ENCODE assay signal across 9 cellular contexts in the genomic region with DNA sequence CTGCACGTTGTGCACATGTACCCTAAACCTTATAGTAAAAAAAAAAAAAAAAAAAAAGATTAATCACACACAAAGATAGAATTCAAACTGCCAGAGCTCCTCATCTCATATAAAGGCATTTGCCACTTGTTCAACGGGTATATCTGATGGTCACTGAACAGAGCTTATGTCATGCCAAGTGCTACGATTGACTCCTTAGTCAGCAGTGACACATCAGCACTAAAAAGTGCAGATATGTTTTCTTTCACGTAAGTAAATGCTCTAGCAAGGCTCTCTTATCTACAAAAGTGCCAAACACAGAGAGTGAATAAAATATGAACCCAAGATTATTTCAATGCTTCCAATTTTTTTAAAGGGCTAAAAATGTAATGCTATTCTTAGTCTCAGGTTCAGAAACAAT. TPM values are rescaled to one million over a fixed set of nuclear protein-coding genes. Genes with fewer than 3 reads are reported as not detected.
DNase-seq lines count a peak whose midpoint lies in the region; ATAC-seq and TF ChIP-seq lines count a peak whose summit lies in the region.
"Had no signal": no experiment of that assay in that cellular context is flagged by ENCODE, and none has a peak within 500 bp of the region (broad histone marks: within the 10 kb centered on the region; RNA-seq: fewer than 3 reads in every experiment).

No MANE protein-coding gene starts in this region.

- H4K20me1 ChIP-seq in DND-41 (ENCODE audit: insufficient read depth, low read length) = peaks cover 10% of the 10 kb centered on the region; the same call in 1 of the 2 replicates

- peaks cover 38% of the 10 kb centered on the region for H3K79me2 ChIP-seq in DND-41 (ENCODE audit: insufficient read depth, low read length)

- WGBS in stomach, 5 donors = 3 to 5% (median 3%) methylated on average over 4 of the region's 4 CpGs

- DNase-seq in DND-41 = no peak
- peak; percentile 18 for DNase-seq in KBM-7
- DNase-seq in adipocyte (ENCODE audit: low read depth) = peak; percentile 70
- peak; percentile 32 for DNase-seq in inferior parietal cortex (ENCODE audit: extremely low spot score)
- DNase-seq in stomach = no peak
- no peak for DNase-seq in DMS79 (lab: John Stamatoyannopoulos, UW)
- DNase-seq in NCI-H524 (lab: John Stamatoyannopoulos, UW) = no peak
- no peak for DNase-seq in NCI-H774 (lab: John Stamatoyannopoulos, UW)

- ATAC-seq in DND-41 (ENCODE audit: insufficient read depth, low read depth) = no peak

- no peak for TF ChIP-seq EP300 in stomach (IDR thresholded peaks at IDR 0.05)

- H3K27ac ChIP-seq in DND-41 (ENCODE audit: low read length) (peak overlapping the region; percentile 83), stomach (peak overlapping the region in 4 of 5 donors; percentile 90 to 94 (median 92))

- no peaks in the 10 kb centered on the region for H3K9me3 ChIP-seq in DND-41 (ENCODE audit: insufficient read depth, low read length, severe bottlenecking)
- no peaks in the 10 kb centered on the region for H3K9me3 ChIP-seq in adipocyte (ENCODE audit: control insufficient read depth, low read length)
- no peaks in the 10 kb centered on the region for H3K9me3 ChIP-seq in stomach

- H3K36me3 ChIP-seq in DND-41 (ENCODE audit: insufficient read depth, low read length) (peaks cover 38% of the 10 kb centered on the region), adipocyte (ENCODE audit: control insufficient read depth, insufficient read depth, low read length, severe bottlenecking) (peaks cover 26% of the 10 kb centered on the region), stomach (peaks cover 8 to 30% (median 28%) of the 10 kb centered on the region in 4 donors)

- H3K27me3 ChIP-seq in DND-41 (ENCODE audit: insufficient read depth, low read length, poor library complexity) (peaks cover 8% of the 10 kb centered on the region), adipocyte (replicated peaks; ENCODE audit: control insufficient read depth, insufficient read depth, low read length) (no peaks in the 10 kb centered on the region), stomach (no peaks in the 10 kb centered on the region)

- in situ Hi-C loops in KBM-7 (cut with MboI; ENCODE audit: low pct_unique_long_range_greater_than_20kb, low sequenced_read_pairs) = no loop called here

- peak overlapping the region; percentile 70 for H3K4me2 ChIP-seq in DND-41 (ENCODE audit: insufficient read depth, low read length)

- no peak overlapping the region; the same call in 1 of the 2 replicates for H2AFZ ChIP-seq in DND-41 (ENCODE audit: low read depth, low read length)

- peaks cover 29% of the 10 kb centered on the region for H3K4me1 ChIP-seq in DND-41 (ENCODE audit: insufficient read depth, low read length)
- peaks cover 27% of the 10 kb centered on the region for H3K4me1 ChIP-seq in adipocyte (ENCODE audit: control insufficient read depth, insufficient read depth, low read length)
- peaks cover 0 to 54% (median 25%) of the 10 kb centered on the region in 4 donors for H3K4me1 ChIP-seq in stomach

- H3K9ac ChIP-seq in DND-41 (ENCODE audit: low read depth, low read length) (peak overlapping the region; percentile 85), adipocyte (ENCODE audit: low read length) (peak overlapping the region; percentile 99)

- no peak for TF ChIP-seq POLR2A in stomach (IDR thresholded peaks at IDR 0.05)

- H3K4me3 ChIP-seq in DND-41 (ENCODE audit: low read depth in 1 of 2, low read length in 2 of 2) (peak overlapping the region; percentile 80 to 95), adipocyte (ENCODE audit: low read length) (peak overlapping the region; percentile 100), stomach (peak overlapping the region; percentile 65 to 95 (median 89))

- no peak for TF ChIP-seq CTCF in DND-41 (IDR thresholded peaks at IDR 0.05; ENCODE audit: borderline replicate concordance, extremely low read depth, low read length, poor library complexity, severe bottlenecking)
- TF ChIP-seq CTCF in stomach (IDR thresholded peaks at IDR 0.05) = no peak

- intact Hi-C loops in stomach (cut with DNase I; ENCODE audit: low total_unique reads) = no loop called here

RNA-seq across cellular contexts. Expression of a gene that starts 1.1 kb away (rescaled TPM):
- 100 to 1,000 TPM in 1 of 5 donors, 10 to 100 TPM in 4; 13.9 to 258 (median 44.2) TPM for total RNA-seq in stomach
- polyA plus RNA-seq in stomach = 10 to 100 TPM in 2 of 3 donors, 1 to 10 TPM in 1; 9.9 to 17.1 (median 14.6) TPM

RNA-seq across cellular contexts. Expression of a gene that starts 39.5 kb away (rescaled TPM):
- not detected for total RNA-seq in stomach
- polyA plus RNA-seq in stomach = not detected
- total RNA-seq: activated CD8-positive, alpha-beta memory T cell treated with anti-CD3 and anti-CD28 coated beads for 36 hours had no signal

Comparison
In these comparisons a context has a peak if more than half of its experiments do, and no peak if none do; other contexts are left out.
1. DNase-seq: peak in KBM-7 (single experiment), adipocyte (single experiment) and inferior parietal cortex (single experiment); none in DND-41 (single experiment), stomach (single experiment), DMS79 (single experiment), NCI-H524 (0 of 2) and NCI-H774 (single experiment).
2. Peak in every context shown above with its lines, with median percentiles within 50 percentile points of each other: H3K4me3 ChIP-seq.